20 cellular contexts compared by ENCODE assay signal in the genomic region with DNA sequence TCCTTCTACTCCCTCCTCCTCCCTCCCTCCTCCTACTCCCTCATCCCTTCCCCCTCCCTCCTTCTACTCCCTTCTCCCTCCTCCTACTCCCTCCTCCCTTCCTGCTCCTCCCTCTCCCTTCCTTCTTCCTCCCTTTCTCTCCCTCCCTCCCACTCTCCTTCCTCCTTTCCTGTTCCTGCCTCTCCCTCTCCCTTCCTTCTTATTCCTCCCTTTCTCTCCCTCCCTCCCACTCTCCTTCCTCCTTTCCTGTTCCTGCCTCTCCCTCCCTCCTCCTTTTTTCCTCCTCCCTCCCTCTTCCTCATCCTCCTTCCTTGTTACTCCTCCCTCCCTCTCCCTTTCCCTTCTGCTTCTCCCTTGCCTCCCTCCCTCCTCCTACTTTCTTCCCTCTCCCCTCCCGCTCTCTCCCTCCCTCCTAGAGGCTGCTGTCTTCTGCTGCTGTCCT. TPM values are rescaled to one million over a fixed set of nuclear protein-coding genes. Genes with fewer than 3 reads are reported as not detected.
DNase-seq lines count a peak whose midpoint lies in the region; ATAC-seq, FAIRE-seq and TF ChIP-seq lines count a peak whose summit lies in the region.
"Had no signal": no experiment of that assay in that cellular context is flagged by ENCODE, and none has a peak within 500 bp of the region (broad histone marks: within the 10 kb centered on the region; RNA-seq: fewer than 3 reads in every experiment).

No MANE protein-coding gene starts in this region.

- CTCF ChIA-PET in HEK293 (lab: Yijun Ruan, JAX) (no interaction called here), K562 (lab: Yijun Ruan, JAX; ENCODE audit: low intra/inter-chr PET ratio) (no interaction called here), GM10248 (lab: Yijun Ruan, JAX) (no interaction called here)

- POLR2A ChIA-PET in HEK293 (lab: Yijun Ruan, JAX) (no interaction called here), K562 (lab: Yijun Ruan, JAX) (no interaction called here), GM10248 (lab: Yijun Ruan, JAX) (no interaction called here)

- H3K36me3 Mint-ChIP-seq in nephron (ENCODE audit: low read depth), result no peaks in the 10 kb centered on the region
- no peaks in the 10 kb centered on the region for H3K36me3 Mint-ChIP-seq in type B pancreatic cell
- H3K36me3 Mint-ChIP-seq: CD4-positive, alpha-beta memory T cell had no signal

- H3K4me3 Mint-ChIP-seq in nephron, result no peak overlapping the region
- H3K4me3 Mint-ChIP-seq in type B pancreatic cell, result no peak overlapping the region
- H3K4me3 Mint-ChIP-seq: CD4-positive, alpha-beta memory T cell; HFFc6 had no signal

- peaks cover 37% of the 10 kb centered on the region for H3K4me1 Mint-ChIP-seq in nephron
- H3K4me1 Mint-ChIP-seq in type B pancreatic cell (ENCODE audit: unreplicated experiment), result peaks cover 29% of the 10 kb centered on the region

- H3K27me3 ChIP-seq in K562 (ENCODE audit: control insufficient read depth in 2 of 2, insufficient read depth in 2 of 2, low read length in 2 of 2) (peaks cover 3 to 36% of the 10 kb centered on the region in 2 experiments; a peak in 4 of 5 replicates), spleen (replicated peaks in 1 of 7) (peaks cover 0 to 8% (median 0%) of the 10 kb centered on the region in 7 donors)

- H3K4me3 ChIP-seq in HEK293 (ENCODE audit: low read depth, low read length) (no peak overlapping the region), K562 (no peak overlapping the region), spleen (no peak overlapping the region)
- H3K4me3 ChIP-seq: GM12878 had no signal

- no peaks in the 10 kb centered on the region for H3K9me3 Mint-ChIP-seq in nephron
- no peaks in the 10 kb centered on the region for H3K9me3 Mint-ChIP-seq in type B pancreatic cell
- H3K9me3 Mint-ChIP-seq: CD4-positive, alpha-beta memory T cell; HFFc6 had no signal

- DNase-seq in K562 (ENCODE audit: extremely low read depth in 1 of 4, low spot score in 3 of 4) (no peak), type B pancreatic cell (ENCODE audit: extremely low spot score, unreplicated experiment) (no peak), posterior cingulate gyrus (no peak), spleen (no peak), GM10248 (ENCODE audit: extremely low spot score) (no peak)
- DNase-seq: C1 segment of cervical spinal cord; Calu3; CD4-positive, alpha-beta memory T cell; COR-L47; DMS79 treated with DMSO at 0.1 percent for 48 hours; GOT3; H7; HFFc6 had no signal

- no peak for FAIRE-seq in K562 (lab: Jason Lieb, UNC)
- FAIRE-seq: G401.6, GM12878, GM19239 had no signal

- no peak for TF ChIP-seq RAD21 in K562 (CRISPR knock-in tag; conservative IDR thresholded peaks at IDR 0.05 in 1 of 2, IDR thresholded peaks at IDR 0.05 in 1 of 2)

- ATAC-seq in K562 (no peak), GM21825 (IDR thresholded peaks at IDR 0.05; ENCODE audit: unreplicated experiment) (no peak)

- no peaks in the 10 kb centered on the region for H3K79me2 ChIP-seq in K562 (ENCODE audit: control insufficient read depth, insufficient read depth, low read length)

- H3K9me3 ChIP-seq in HEK293 (ENCODE audit: control insufficient read depth, insufficient read depth, low read depth, low read length) (no peaks in the 10 kb centered on the region; the same call in 1 of the 2 replicates), K562 (replicated peaks; ENCODE audit: control insufficient read depth, insufficient read depth, low read depth, low read length) (no peaks in the 10 kb centered on the region), spleen (no peaks in the 10 kb centered on the region)

- no TSS peak for BruUV-seq in K562 (replicated peaks; lab: Mats Ljungman, UMichigan)

- H3K27ac Mint-ChIP-seq in nephron (peak overlapping the region in 2 of 3 experiments; percentile 9 to 70), type B pancreatic cell (peak overlapping the region; percentile 68)
- H3K27ac Mint-ChIP-seq: HFFc6 had no signal

- WGBS in K562 (ENCODE audit: insufficient coverage, low coverage, missing lambda C conversion rate), result 30% methylated on average over 1 of the region's 1 CpG
- WGBS in spleen, 5 donors, result 90 to 100% (median 94%) methylated on average over 1 of the region's 1 CpG

- intact Hi-C loops in K562 (cut with micrococcal nuclease) (no loop called here), posterior cingulate gyrus (cut with DNase I) (no loop called here), spleen (cut with DNase I; ENCODE audit: low total_unique reads) (no loop called here)

- no peaks in the 10 kb centered on the region for H3K4me1 ChIP-seq in HEK293 (ENCODE audit: control insufficient read depth, insufficient read depth, low read length)
- peaks cover 0 to 40% of the 10 kb centered on the region in 2 experiments; a peak in 2 of 5 replicates for H3K4me1 ChIP-seq in K562 (replicated peaks in 1 of 2; ENCODE audit: control insufficient read depth in 2 of 2, insufficient read depth in 2 of 2, low read length in 2 of 2)
- H3K4me1 ChIP-seq in spleen, result no peaks in the 10 kb centered on the region

- no peak overlapping the region for H3K4me2 ChIP-seq in K562 (ENCODE audit: insufficient read depth, low read length)

- H3K36me3 ChIP-seq in HEK293 (ENCODE audit: control insufficient read depth in 2 of 2, insufficient read depth in 1 of 2, low read length in 2 of 2) (no peaks in the 10 kb centered on the region), K562 (ENCODE audit: control insufficient read depth, insufficient read depth, low read length) (no peaks in the 10 kb centered on the region), spleen (no peaks in the 10 kb centered on the region)

- no peak overlapping the region for H2AFZ ChIP-seq in K562 (ENCODE audit: low read depth, low read length)

- TF ChIP-seq EP300 in K562 (IDR thresholded peaks at IDR 0.05; ENCODE audit: low read length), result no peak

- in situ Hi-C loops in K562 (cut with MboI), result no loop called here

- H3K27me3 Mint-ChIP-seq in nephron (ENCODE audit: low read depth), result no peaks in the 10 kb centered on the region
- H3K27me3 Mint-ChIP-seq in type B pancreatic cell, result no peaks in the 10 kb centered on the region
- H3K27me3 Mint-ChIP-seq: CD4-positive, alpha-beta memory T cell had no signal

- H4K20me1 ChIP-seq in K562 (replicated peaks; ENCODE audit: control insufficient read depth, insufficient read depth, low read length), result no peaks in the 10 kb centered on the region; the same call in none of the 2 replicates

- H3K27ac ChIP-seq in HEK293 (ENCODE audit: extremely low read depth, low read depth, low read length) (no peak overlapping the region), K562 (ENCODE audit: extremely low read depth, low read depth, low read length) (no peak overlapping the region), spleen (no peak overlapping the region)

- H3K9me1 ChIP-seq in K562 (ENCODE audit: control insufficient read depth, insufficient read depth, low read length), result peaks cover 5% of the 10 kb centered on the region

- H3K9ac ChIP-seq in K562 (ENCODE audit: insufficient read depth in 1 of 2, low read depth in 2 of 2, low read length in 2 of 2), result no peak overlapping the region

- TF ChIP-seq CTCF in HEK293 (tag by site-specific recombination; IDR thresholded peaks at IDR 0.05), result no peak
- TF ChIP-seq CTCF in K562 (IDR thresholded peaks at IDR 0.05 in 2 of 3, conservative IDR thresholded peaks at IDR 0.05 in 1 of 3; ENCODE audit: insufficient read depth in 2 of 3, low read depth in 1 of 3, low read length in 3 of 3), result no peak
- TF ChIP-seq CTCF in nephron (IDR thresholded peaks at IDR 0.05; ENCODE audit: unreplicated experiment in 3 of 3), result no peak
- TF ChIP-seq CTCF in type B pancreatic cell (conservative IDR thresholded peaks at IDR 0.05), result no peak
- no peak for TF ChIP-seq CTCF in spleen (IDR thresholded peaks at IDR 0.05 in 8 of 11, conservative IDR thresholded peaks at IDR 0.05 in 3 of 11)
- TF ChIP-seq CTCF in GM10248 (IDR thresholded peaks at IDR 0.05; ENCODE audit: control extremely low read depth, extremely low read depth, low read depth, missing control alignments), result no peak

- TF ChIP-seq POLR2A in K562 (conservative IDR thresholded peaks at IDR 0.05), result no peak
- no peak for TF ChIP-seq POLR2A in spleen (IDR thresholded peaks at IDR 0.05)

TF ChIP-seq in HEK293, 187 proteins besides CTCF, POLR2A, EP300 and RAD21 (continues in another document):
- TF ChIP-seq WT1 (tag by site-specific recombination; IDR thresholded peaks at IDR 0.05), result peak; percentile 98

TF ChIP-seq in K562, 482 proteins besides CTCF, POLR2A, EP300 and RAD21 (continues in another document):
- TF ChIP-seq CHCHD3 (CRISPR knock-in tag; IDR thresholded peaks at IDR 0.05) (no peak), HMGN3 (IDR thresholded peaks at IDR 0.05; ENCODE audit: borderline replicate concordance, extremely low read depth, insufficient read length, low read depth, low read length) (no peak)

RNA-seq across cellular contexts. Expression of gene WNT9A, which starts 41.2 kb away (rescaled TPM):
- 0.44 and 0.51 TPM in 2 replicates for total RNA-seq in K562 (2011; cell fraction: chromatin; rRNA removed; ENCODE audit: low replicate concordance)
- total RNA-seq in K562 (2011; cell fraction: nucleolus; rRNA removed), result 0.26 and 0.67 TPM in 2 replicates
- 0.37 and 0.61 TPM in 2 replicates for total RNA-seq in K562 (2011; cell fraction: nucleoplasm; rRNA removed)
- 0.04 TPM in 1 of 2 replicates, not detected in the other for total RNA-seq in K562 (2014; rRNA removed)
- 0.04 TPM in 1 of 2 replicates, not detected in the other for total RNA-seq in K562 (2014; rRNA removed; fragmentation: Illumina TruSeq; extraction: Trizol)
- not detected in 2 replicates for total RNA-seq in K562 (2015; rRNA removed; fragmentation: Illumina TruSeq; extraction: Trizol)
- 0.04 and 0.16 TPM in 2 replicates for total RNA-seq in K562 (2021)
- polyA plus RNA-seq in K562 (2011; rRNA removed), result 0.10 and 0.12 TPM in 2 replicates
- polyA plus RNA-seq in K562 (2011; cell fraction: cytosol; rRNA removed), result 0.09 and 0.19 TPM in 2 replicates
- polyA plus RNA-seq in K562 (2011; cell fraction: nucleus; rRNA removed), result 0.30 and 0.39 TPM in 2 replicates
- polyA plus RNA-seq in K562 (2012), result 0.12 and 0.19 TPM in 2 replicates
- 0.03 and 0.07 TPM in 2 replicates for polyA plus RNA-seq in K562 (2014; fragmentation: Illumina TruSeq; extraction: Trizol)
- not detected for polyA plus RNA-seq in K562 (2014; fragmentation: Nextera tagmentation; extraction: Ambion mirVana)
- polyA plus RNA-seq in K562 (2014; rRNA removed), result 0.07 and 0.17 TPM in 2 replicates
- polyA minus RNA-seq in K562 (2011; rRNA and poly(A)+ RNA removed), result 0.25 and 0.36 TPM in 2 replicates
- 0.46 TPM in 1 of 2 replicates, not detected in the other for polyA minus RNA-seq in K562 (2011; cell fraction: cytosol; rRNA and poly(A)+ RNA removed)
- polyA minus RNA-seq in K562 (2011; cell fraction: nucleus; rRNA and poly(A)+ RNA removed), result 0.11 and 0.13 TPM in 2 replicates
- total RNA-seq in type B pancreatic cell (ENCODE audit: low replicate concordance), result 3.0 and 4.3 TPM in 2 replicates
- 1 to 10 TPM in 4 of 7 donors, under 1 TPM in 3; 0.37 to 3.6 (median 1.2) TPM for total RNA-seq in spleen
- under 1 TPM; 0.08 to 0.70 (median 0.11) TPM for polyA plus RNA-seq in spleen
- total RNA-seq: A673, GM12878 had no signal
- polyA plus RNA-seq: GM12878 had no signal

Comparison
In these comparisons a context has a peak if more than half of its experiments do, and no peak if none do; other contexts are left out.
1. Of the 44 proteins assayed by ChIP-seq in both K562 and HEK293: peak only in K562: none; only in HEK293: SP2, ZNF175 and ZNF398; in both: none; in neither: 41.